28 cellular contexts compared by ENCODE assay signal in the genomic region with DNA sequence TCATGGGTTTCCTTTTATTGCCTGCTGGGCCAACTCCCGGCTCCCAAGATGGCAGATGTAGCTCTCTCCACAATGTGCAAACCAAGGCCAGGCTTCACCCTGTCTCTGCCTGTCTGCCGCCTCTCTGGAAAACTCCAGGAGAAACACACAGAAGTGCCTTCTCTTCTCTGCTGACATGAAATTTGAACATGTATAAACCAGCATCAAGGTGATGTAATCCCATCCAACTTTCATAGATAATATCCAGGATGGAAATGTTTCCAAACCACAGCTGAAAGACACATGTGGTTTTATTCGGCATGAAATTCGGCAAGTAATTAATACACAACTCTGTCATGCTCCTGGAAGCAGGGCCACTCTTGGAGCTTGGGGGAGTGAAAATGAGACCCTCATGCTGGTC.
"Had no signal": no experiment of that assay in that cellular context is flagged by ENCODE, and none has a peak within 500 bp of the region (broad histone marks: within the 10 kb centered on the region; RNA-seq: fewer than 3 reads in every experiment).

No MANE protein-coding gene starts in this region.

- H3K27ac ChIP-seq: brain microvascular endothelial cell, cardiac muscle cell, colonic mucosa, gastroesophageal sphincter had no signal

- H3K36me3 Mint-ChIP-seq: activated naive CD8-positive, alpha-beta T cell had no signal

- H3K27me3 ChIP-seq: brain microvascular endothelial cell, cardiac muscle cell, colonic mucosa, gastroesophageal sphincter had no signal

- FAIRE-seq: astrocyte, endometrium, endothelial cell of umbilical vein had no signal

- H3K4me1 Mint-ChIP-seq: activated CD4-positive, alpha-beta memory T cell treated with anti-CD3 and anti-CD28 coated beads, Interleukin-2, amount 10 ng/mL, durations not matched to agents 7 days and 5 days; activated CD4-positive, alpha-beta T cell treated with anti-CD3 and anti-CD28 coated beads, Interleukin-2, amount 10 ng/mL, durations not matched to agents 7 days and 5 days; activated T-helper 17 cell treated with anti-CD3 and anti-CD28 coated beads, Interleukin-2, amount 50 U/mL, for 72 hours had no signal

- DNase-seq: activated CD4-positive, alpha-beta memory T cell treated with anti-CD3 and anti-CD28 coated beads, Interleukin-2, amount 10 ng/mL, durations not matched to agents 7 days and 5 days; activated CD4-positive, alpha-beta T cell treated with anti-CD3 and anti-CD28 coated beads for 4 hours; activated CD4-positive, alpha-beta T cell treated with anti-CD3 and anti-CD28 coated beads, Interleukin-2, amount 10 ng/mL, durations not matched to agents 7 days and 5 days; activated CD4-positive, alpha-beta T cell treated with anti-CD3 and anti-CD28 coated beads, Interleukin-2, amount 50 U/mL, for 4 hours; activated CD4-positive, CD25-positive, alpha-beta regulatory T cell; activated CD4-positive, CD25-positive, alpha-beta regulatory T cell treated with anti-CD3 and anti-CD28 coated beads, Interleukin-2, amount 50 U/mL, for 72 hours; activated effector memory CD4-positive, alpha-beta T cell treated with Interleukin-2 at 50 U/mL for 16 hours; activated gamma-delta T cell treated with Interleukin-2 at 50 U/mL for 16 hours; activated naive CD4-positive, alpha-beta T cell treated with anti-CD3 and anti-CD28 coated beads, Interleukin-2, amount 50 U/mL, for 16 hours; activated naive CD4-positive, alpha-beta T cell treated with Interleukin-2 at 50 U/mL for 16 hours; activated T-cell treated with anti-CD3 and anti-CD28 coated beads, Interleukin-2, amount 50 U/mL, for 4 hours; amniotic stem cell; anterior cingulate cortex; brain microvascular endothelial cell; central memory CD4-positive, alpha-beta T cell; cerebellar nuclear complex; colonic mucosa; effector CD8-positive, alpha-beta T cell; foreskin melanocyte; T-helper 2 cell had no signal

- H3K36me3 ChIP-seq: brain microvascular endothelial cell, cardiac muscle cell, colonic mucosa, gastroesophageal sphincter had no signal

- H3K4me1 ChIP-seq: colonic mucosa had no signal

- H3K9me3 Mint-ChIP-seq: activated CD4-positive, alpha-beta T cell treated with anti-CD3 and anti-CD28 coated beads, Interleukin-2, amount 10 ng/mL, durations not matched to agents 7 days and 5 days; activated T-cell treated with anti-CD3 and anti-CD28 coated beads, Interleukin-2, amount 50 U/mL, for 4 hours had no signal

- H3K27me3 Mint-ChIP-seq: activated CD4-positive, alpha-beta memory T cell treated with anti-CD3 and anti-CD28 coated beads, Interleukin-2, amount 10 ng/mL, durations not matched to agents 7 days and 5 days; activated naive CD8-positive, alpha-beta T cell had no signal

- H3K27ac Mint-ChIP-seq: activated CD4-positive, alpha-beta memory T cell treated with anti-CD3 and anti-CD28 coated beads, Interleukin-2, amount 10 ng/mL, durations not matched to agents 7 days and 5 days; activated CD4-positive, alpha-beta T cell treated with anti-CD3 and anti-CD28 coated beads, Interleukin-2, amount 10 ng/mL, durations not matched to agents 7 days and 5 days; activated naive CD8-positive, alpha-beta T cell; activated T-helper 17 cell treated with anti-CD3 and anti-CD28 coated beads, Interleukin-2, amount 50 U/mL, for 72 hours had no signal

- H3K4me3 ChIP-seq: cardiac muscle cell, colonic mucosa, gastroesophageal sphincter had no signal

- H3K9me3 ChIP-seq: colonic mucosa, gastroesophageal sphincter had no signal

- ATAC-seq: activated T-cell treated with anti-CD3 and anti-CD28 coated beads, Interleukin-2, amount 50 U/mL, for 4 hours; activated T-helper 17 cell treated with anti-CD3 and anti-CD28 coated beads, Interleukin-2, amount 50 U/mL, for 72 hours; esophagus mucosa; gastroesophageal sphincter had no signal

- H3K4me3 Mint-ChIP-seq: activated CD4-positive, alpha-beta memory T cell treated with anti-CD3 and anti-CD28 coated beads, Interleukin-2, amount 10 ng/mL, durations not matched to agents 7 days and 5 days; activated CD4-positive, alpha-beta T cell treated with anti-CD3 and anti-CD28 coated beads, Interleukin-2, amount 10 ng/mL, durations not matched to agents 7 days and 5 days; activated naive CD8-positive, alpha-beta T cell; activated T-cell treated with anti-CD3 and anti-CD28 coated beads, Interleukin-2, amount 50 U/mL, for 4 hours; activated T-helper 17 cell treated with anti-CD3 and anti-CD28 coated beads, Interleukin-2, amount 50 U/mL, for 72 hours had no signal
